Comparison of ENCODE assay signal across 8 cellular contexts in genomic region chrX:154548028-154548316, GRCh38. TPM values are rescaled to one million over a fixed set of nuclear protein-coding genes. Genes with fewer than 3 reads are reported as not detected.
DNase-seq lines count a peak whose midpoint lies in the region; ATAC-seq, FAIRE-seq and TF ChIP-seq lines count a peak whose summit lies in the region.

No MANE protein-coding gene starts in this region.

- H3K4me2 ChIP-seq in GM12878 (ENCODE audit: control insufficient read depth, insufficient read depth): peak overlapping the region; percentile 36

- DNase-seq in heart right ventricle: no peak
- DNase-seq in cardiac septum (ENCODE audit: low spot score): no peak
- no peak for DNase-seq in GM12878 (ENCODE audit: low read depth, low spot score)
- no peak for DNase-seq in lung (ENCODE audit: low spot score)
- no peak for DNase-seq in uterus
- no peak for DNase-seq in hypothalamus (lab: John Stamatoyannopoulos, UW)
- DNase-seq in stimulated activated CD8-positive, alpha-beta memory T cell treated with anti-CD3 and anti-CD28 coated beads, Interleukin-4, amount 100 ng/mL, for 48 hours: no peak

- in situ Hi-C loops in GM12878 (cut with MboI): loop anchor here (10.0 to 25.0 kb wide), 2 partner anchors 287 to 411 kb away; partner anchors contain the start of genes OPN1LW and SMIM9

- POLR2A ChIA-PET in GM12878 (lab: Charles Lee): interaction anchor here (0.8 kb wide), 1 partner anchor 688 kb away, joined by 4 read pairs; no protein-coding TSS in a partner anchor

- no peak for TF ChIP-seq CTCF in heart right ventricle (IDR thresholded peaks at IDR 0.05)
- TF ChIP-seq CTCF in GM12878 (IDR thresholded peaks at IDR 0.05 in 2 of 3, conservative IDR thresholded peaks at IDR 0.05 in 1 of 3; ENCODE audit: control insufficient read depth in 2 of 3, extremely low read depth in 1 of 3, insufficient read depth in 1 of 3, low read depth in 3 of 3, low read length in 3 of 3): no peak
- no peak for TF ChIP-seq CTCF in lung (IDR thresholded peaks at IDR 0.05; ENCODE audit: control extremely low read depth, extremely low read depth)
- TF ChIP-seq CTCF in uterus (IDR thresholded peaks at IDR 0.05): no peak

- H3K79me2 ChIP-seq in GM12878 (ENCODE audit: control insufficient read depth, insufficient read depth, low read length): peaks cover 30% of the 10 kb centered on the region

- WGBS in heart right ventricle, 2 donors: 0 to 1% methylated on average over 9 of the region's 9 CpGs
- 32% methylated on average over 9 of the region's 9 CpGs for WGBS in GM12878 (ENCODE audit: insufficient coverage, insufficient replicate concordance, low lambda C conversion rate, missing lambda C conversion rate)
- 0 to 42% methylated on average over 9 of the region's 9 CpGs for WGBS in lung, 2 donors

- H3K36me3 ChIP-seq in heart right ventricle (peaks cover 0 to 21% (median 0%) of the 10 kb centered on the region in 9 donors), GM12878 (ENCODE audit: control insufficient read depth in 2 of 2, insufficient read depth in 2 of 2, low read length in 1 of 2) (no peaks in the 10 kb centered on the region), lung (ENCODE audit: control insufficient read depth in 2 of 2, insufficient read depth in 2 of 2, low read length in 2 of 2) (peaks cover 0 to 5% of the 10 kb centered on the region in 2 donors), uterus (no peaks in the 10 kb centered on the region)

- ATAC-seq in heart right ventricle (no peak), GM12878 (no peak), lung (ENCODE audit: insufficient read depth, low FRiP score) (no peak), HG03439 (IDR thresholded peaks at IDR 0.05; ENCODE audit: unreplicated experiment) (no peak)

- peak overlapping the region; percentile 47 to 85 (median 71) for H3K4me3 ChIP-seq in heart right ventricle
- H3K4me3 ChIP-seq in GM12878: peak overlapping the region; percentile 72
- H3K4me3 ChIP-seq in lung: peak overlapping the region; percentile 79
- peak overlapping the region; percentile 45 to 68 for H3K4me3 ChIP-seq in uterus

- TSS peak; percentile 70 for BruUV-seq in GM12878 (replicated peaks; lab: Mats Ljungman, UMichigan)

- RAD21 ChIA-PET in GM12878 (lab: Charles Lee; ENCODE audit: unreplicated experiment): no interaction called here

- H3K4me1 ChIP-seq in heart right ventricle: peaks cover 0 to 50% (median 12%) of the 10 kb centered on the region in 9 donors
- H3K4me1 ChIP-seq in GM12878 (ENCODE audit: control insufficient read depth, insufficient read depth, low read length): peaks cover 9% of the 10 kb centered on the region
- no peaks in the 10 kb centered on the region for H3K4me1 ChIP-seq in lung (ENCODE audit: control insufficient read depth in 2 of 2, insufficient read depth in 2 of 2, low read length in 2 of 2)
- no peaks in the 10 kb centered on the region for H3K4me1 ChIP-seq in uterus

- SMC1A ChIA-PET in GM12878 (lab: Charles Lee; ENCODE audit: uncharacterized antibody, unreplicated experiment): no interaction called here

- CTCF ChIA-PET in GM12878 (lab: Yijun Ruan, JAX): interaction anchor here (0.8 kb wide), 1 partner anchor 175 kb away, joined by 4 read pairs; no protein-coding TSS in a partner anchor

- H3K27ac ChIP-seq in heart right ventricle (peak overlapping the region in 9 of 10 donors; percentile 85 to 97 (median 91)), GM12878 (ENCODE audit: control insufficient read depth, insufficient read depth) (peak overlapping the region; percentile 65), lung (ENCODE audit: low read depth in 1 of 2, low read length in 1 of 2) (peak overlapping the region; percentile 92 to 93), uterus (peak overlapping the region; percentile 78 to 91)

- no peak for TF ChIP-seq EP300 in GM12878 (IDR thresholded peaks at IDR 0.05; ENCODE audit: borderline replicate concordance in 1 of 2, control insufficient read depth in 1 of 2, low read depth in 2 of 2, low read length in 2 of 2)

- H3K9me3 ChIP-seq in heart right ventricle: peaks cover 0 to 9% (median 0%) of the 10 kb centered on the region in 11 donors
- no peaks in the 10 kb centered on the region; the same call in 2 of the 3 replicates for H3K9me3 ChIP-seq in GM12878 (replicated peaks; ENCODE audit: control insufficient read depth, insufficient read depth, low read length)
- H3K9me3 ChIP-seq in lung (ENCODE audit: control insufficient read depth in 2 of 2, insufficient read depth in 1 of 2, low read length in 1 of 2): peaks cover 0 to 7% of the 10 kb centered on the region in 2 donors
- H3K9me3 ChIP-seq in uterus: no peaks in the 10 kb centered on the region

- H2AFZ ChIP-seq in GM12878 (ENCODE audit: control insufficient read depth, low read depth, low read length): no peak overlapping the region; the same call in 1 of the 2 replicates

- intact Hi-C loops in heart right ventricle (cut with DNase I) (no loop called here), cardiac septum (cut with DNase I) (no loop called here), GM12878 (cut with micrococcal nuclease; ENCODE audit: unreplicated experiment) (no loop called here), uterus (cut with DNase I; ENCODE audit: low total_unique reads) (no loop called here)

- no peak for TF ChIP-seq RAD21 in GM12878 (IDR thresholded peaks at IDR 0.05; ENCODE audit: insufficient read depth, low read depth, low read length)

- no peak for TF ChIP-seq POLR2A in GM12878 (IDR thresholded peaks at IDR 0.05; ENCODE audit: low read depth, low read length)
- no peak for TF ChIP-seq POLR2A in uterus (IDR thresholded peaks at IDR 0.05)

- H3K9ac ChIP-seq in GM12878 (ENCODE audit: control insufficient read depth, insufficient read depth, low read length): peak overlapping the region; percentile 70

- H4K20me1 ChIP-seq in GM12878 (ENCODE audit: control insufficient read depth, insufficient read depth): no peaks in the 10 kb centered on the region

- H3K27me3 ChIP-seq in heart right ventricle (no peaks in the 10 kb centered on the region), GM12878 (replicated peaks in 1 of 2; ENCODE audit: control insufficient read depth in 2 of 2, insufficient read depth in 2 of 2, low read length in 1 of 2) (no peaks in the 10 kb centered on the region), lung (ENCODE audit: control insufficient read depth, insufficient read depth) (no peaks in the 10 kb centered on the region), uterus (no peaks in the 10 kb centered on the region)

- no peak for FAIRE-seq in GM12878 (lab: Jason Lieb, UNC)

RNA-seq across cellular contexts. Expression of gene IKBKG, which starts 0.6 kb away (rescaled TPM):
- total RNA-seq in heart right ventricle (10 to 100 TPM; 11.6 to 21.7 (median 15.1) TPM), cardiac septum (18.9 TPM), GM12878 (2014; rRNA removed) (16.0 and 16.3 TPM in 2 replicates), GM12878 (2014; rRNA removed; fragmentation: Illumina TruSeq; extraction: Trizol) (10.2 TPM in 2 replicates), GM12878 (2021) (28.1 and 30.6 TPM in 2 replicates), lung (10 to 100 TPM; 12.0 to 58.3 TPM), uterus (10 to 100 TPM in 3 of 4 donors, 1 to 10 TPM in 1; 2.6 to 30.0 (median 18.3) TPM)
- polyA plus RNA-seq in heart right ventricle (10 to 100 TPM; 14.6 to 27.0 TPM), GM12878 (2011; rRNA removed) (8.0 and 17.3 TPM in 2 replicates), GM12878 (2014; fragmentation: Illumina TruSeq; extraction: Trizol) (2.5 and 8.0 TPM in 2 replicates), GM12878 (2014; fragmentation: Nextera tagmentation; extraction: Ambion mirVana) (1 to 10 TPM in 1 of 2 experiments, under 1 TPM in 1; 0.35 to 1.5 TPM), GM12878 (2014; rRNA removed) (30.7 and 33.0 TPM in 2 replicates), GM12878 (2016; fragmentation: Nextera tagmentation; extraction: Ambion mirVana) (10 to 100 TPM; 21.8 to 24.0 TPM), lung (10 to 100 TPM; 23.1 to 49.6 TPM)
- 15.9 and 18.4 TPM in 2 replicates for total RNA-seq in GM12878 (2013; cell fraction: nucleolus; rRNA removed)
- polyA plus RNA-seq in GM12878 (2011; ENCODE audit: low read depth): 8.5 TPM
- 23.9 and 31.8 TPM in 2 replicates for polyA plus RNA-seq in GM12878 (2011; cell fraction: cytosol; rRNA removed)
- polyA plus RNA-seq in GM12878 (2011; cell fraction: nucleus; rRNA removed): 96.2 and 120 TPM in 2 replicates
- polyA plus RNA-seq in GM12878 (2012): 19.5 and 20.1 TPM in 2 replicates
- 3.4 and 8.2 TPM in 2 replicates for polyA minus RNA-seq in GM12878 (2011; rRNA and poly(A)+ RNA removed)
- polyA minus RNA-seq in GM12878 (2011; cell fraction: cytosol; rRNA and poly(A)+ RNA removed): 6.8 and 7.3 TPM in 2 replicates
- 10.4 and 18.8 TPM in 2 replicates for polyA minus RNA-seq in GM12878 (2011; cell fraction: nucleus; rRNA and poly(A)+ RNA removed)

RNA-seq across cellular contexts. Expression of gene G6PD, which starts 1.3 kb away (rescaled TPM):
- total RNA-seq in heart right ventricle: 10 to 100 TPM in 4 of 10 donors, 1 to 10 TPM in 6; 5.0 to 20.9 (median 8.5) TPM
- 10 to 100 TPM; 10.3 to 19.2 TPM for polyA plus RNA-seq in heart right ventricle
- 14.6 TPM for total RNA-seq in cardiac septum
- total RNA-seq in GM12878 (2013; cell fraction: nucleolus; rRNA removed): 22.3 and 26.2 TPM in 2 replicates
- 26.9 and 35.5 TPM in 2 replicates for total RNA-seq in GM12878 (2014; rRNA removed)
- total RNA-seq in GM12878 (2014; rRNA removed; fragmentation: Illumina TruSeq; extraction: Trizol): 17.2 and 19.5 TPM in 2 replicates
- 62.5 and 63.4 TPM in 2 replicates for total RNA-seq in GM12878 (2021)
- polyA plus RNA-seq in GM12878 (2011; ENCODE audit: low read depth): 13.1 TPM
- polyA plus RNA-seq in GM12878 (2011; rRNA removed): 4.5 and 11.5 TPM in 2 replicates
- 17.2 and 18.2 TPM in 2 replicates for polyA plus RNA-seq in GM12878 (2011; cell fraction: cytosol; rRNA removed)
- polyA plus RNA-seq in GM12878 (2011; cell fraction: nucleus; rRNA removed): 79.1 and 100 TPM in 2 replicates
- 28.0 and 30.0 TPM in 2 replicates for polyA plus RNA-seq in GM12878 (2012)
- polyA plus RNA-seq in GM12878 (2014; fragmentation: Illumina TruSeq; extraction: Trizol): 22.3 and 48.4 TPM in 2 replicates
- polyA plus RNA-seq in GM12878 (2014; fragmentation: Nextera tagmentation; extraction: Ambion mirVana): 1 to 10 TPM; 1.6 to 3.8 TPM
- polyA plus RNA-seq in GM12878 (2014; rRNA removed): 38.8 and 47.3 TPM in 2 replicates
- polyA plus RNA-seq in GM12878 (2016; fragmentation: Nextera tagmentation; extraction: Ambion mirVana): 10 to 100 TPM; 26.2 to 30.7 TPM
- 13.8 and 25.2 TPM in 2 replicates for polyA minus RNA-seq in GM12878 (2011; rRNA and poly(A)+ RNA removed)
- 14.3 and 17.6 TPM in 2 replicates for polyA minus RNA-seq in GM12878 (2011; cell fraction: cytosol; rRNA and poly(A)+ RNA removed)
- 22.8 and 50.5 TPM in 2 replicates for polyA minus RNA-seq in GM12878 (2011; cell fraction: nucleus; rRNA and poly(A)+ RNA removed)
- 100 to 1,000 TPM in 1 of 2 donors, 10 to 100 TPM in 1; 24.3 to 106 TPM for total RNA-seq in lung
- polyA plus RNA-seq in lung: 10 to 100 TPM; 55.4 to 75.6 TPM
- total RNA-seq in uterus: 10 to 100 TPM; 15.5 to 69.6 (median 23.8) TPM

RNA-seq across cellular contexts. Expression of gene FAM3A, which starts 31.9 kb away (rescaled TPM):
- 10 to 100 TPM; 36.5 to 73.9 (median 48.4) TPM for total RNA-seq in heart right ventricle
- polyA plus RNA-seq in heart right ventricle: 10 to 100 TPM; 69.1 to 76.6 TPM
- 53.1 TPM for total RNA-seq in cardiac septum
- 8.9 and 9.9 TPM in 2 replicates for total RNA-seq in GM12878 (2013; cell fraction: nucleolus; rRNA removed)
- 11.0 and 16.3 TPM in 2 replicates for total RNA-seq in GM12878 (2014; rRNA removed)
- 6.1 and 6.2 TPM in 2 replicates for total RNA-seq in GM12878 (2014; rRNA removed; fragmentation: Illumina TruSeq; extraction: Trizol)
- total RNA-seq in GM12878 (2021): 17.6 and 20.6 TPM in 2 replicates
- polyA plus RNA-seq in GM12878 (2011; ENCODE audit: low read depth): 4.5 TPM
- polyA plus RNA-seq in GM12878 (2011; rRNA removed): 3.6 and 6.6 TPM in 2 replicates
- polyA plus RNA-seq in GM12878 (2011; cell fraction: cytosol; rRNA removed): 10.4 and 16.5 TPM in 2 replicates
- 36.5 and 39.6 TPM in 2 replicates for polyA plus RNA-seq in GM12878 (2011; cell fraction: nucleus; rRNA removed)
- 17.9 and 19.1 TPM in 2 replicates for polyA plus RNA-seq in GM12878 (2012)
- 2.1 and 5.0 TPM in 2 replicates for polyA plus RNA-seq in GM12878 (2014; fragmentation: Illumina TruSeq; extraction: Trizol)
- 1 to 10 TPM in 1 of 2 experiments, under 1 TPM in 1; 0.29 to 1.1 TPM for polyA plus RNA-seq in GM12878 (2014; fragmentation: Nextera tagmentation; extraction: Ambion mirVana)
- polyA plus RNA-seq in GM12878 (2014; rRNA removed): 21.1 and 24.5 TPM in 2 replicates
- 10 to 100 TPM; 17.6 to 17.9 TPM for polyA plus RNA-seq in GM12878 (2016; fragmentation: Nextera tagmentation; extraction: Ambion mirVana)
- polyA minus RNA-seq in GM12878 (2011; rRNA and poly(A)+ RNA removed): 5.4 and 5.9 TPM in 2 replicates
- 4.3 and 4.4 TPM in 2 replicates for polyA minus RNA-seq in GM12878 (2011; cell fraction: cytosol; rRNA and poly(A)+ RNA removed)
- 3.5 and 8.9 TPM in 2 replicates for polyA minus RNA-seq in GM12878 (2011; cell fraction: nucleus; rRNA and poly(A)+ RNA removed)
- 10 to 100 TPM; 21.5 to 48.6 TPM for total RNA-seq in lung
- 10 to 100 TPM; 43.9 to 61.2 TPM for polyA plus RNA-seq in lung
- total RNA-seq in uterus: 10 to 100 TPM in 2 of 4 donors, 1 to 10 TPM in 2; 5.1 to 55.9 (median 15.4) TPM

RNA-seq across cellular contexts. Expression of gene CTAG1A, which starts 37.0 kb away (rescaled TPM):
- total RNA-seq in heart right ventricle: not detected
- polyA plus RNA-seq in heart right ventricle: not detected
- total RNA-seq in cardiac septum: not detected
- total RNA-seq in GM12878 (2013; cell fraction: nucleolus; rRNA removed): not detected in 2 replicates
- total RNA-seq in GM12878 (2014; rRNA removed): not detected in 2 replicates
- not detected in 2 replicates for total RNA-seq in GM12878 (2014; rRNA removed; fragmentation: Illumina TruSeq; extraction: Trizol)
- not detected in 2 replicates for total RNA-seq in GM12878 (2021)
- polyA plus RNA-seq in GM12878 (2011; ENCODE audit: low read depth): not detected
- not detected in 2 replicates for polyA plus RNA-seq in GM12878 (2011; rRNA removed)
- not detected in 2 replicates for polyA plus RNA-seq in GM12878 (2011; cell fraction: cytosol; rRNA removed)
- polyA plus RNA-seq in GM12878 (2011; cell fraction: nucleus; rRNA removed): not detected in 2 replicates
- polyA plus RNA-seq in GM12878 (2012): not detected in 2 replicates
- not detected in 2 replicates for polyA plus RNA-seq in GM12878 (2014; fragmentation: Illumina TruSeq; extraction: Trizol)
- polyA plus RNA-seq in GM12878 (2014; fragmentation: Nextera tagmentation; extraction: Ambion mirVana): not detected
- polyA plus RNA-seq in GM12878 (2014; rRNA removed): not detected in 2 replicates
- not detected for polyA plus RNA-seq in GM12878 (2016; fragmentation: Nextera tagmentation; extraction: Ambion mirVana)
- not detected in 2 replicates for polyA minus RNA-seq in GM12878 (2011; rRNA and poly(A)+ RNA removed)
- not detected in 2 replicates for polyA minus RNA-seq in GM12878 (2011; cell fraction: cytosol; rRNA and poly(A)+ RNA removed)
- polyA minus RNA-seq in GM12878 (2011; cell fraction: nucleus; rRNA and poly(A)+ RNA removed): not detected in 2 replicates
- not detected for total RNA-seq in lung
- polyA plus RNA-seq in lung: not detected
- total RNA-seq in uterus: not detected

RNA-seq across cellular contexts. Expression of gene SLC10A3, which starts 57.5 kb away (rescaled TPM):
- total RNA-seq in heart right ventricle (10 to 100 TPM in 7 of 10 donors, 1 to 10 TPM in 3; 8.7 to 19.8 (median 11.7) TPM), cardiac septum (13.8 TPM), GM12878 (2014; rRNA removed) (10.3 and 14.1 TPM in 2 replicates), GM12878 (2014; rRNA removed; fragmentation: Illumina TruSeq; extraction: Trizol) (6.4 and 7.8 TPM in 2 replicates), GM12878 (2021) (14.2 and 16.4 TPM in 2 replicates), lung (10 to 100 TPM; 11.1 to 30.9 TPM), uterus (10 to 100 TPM in 3 of 4 donors, 1 to 10 TPM in 1; 9.1 to 62.8 (median 32.7) TPM)
- polyA plus RNA-seq in heart right ventricle (10 to 100 TPM; 11.9 to 38.1 TPM), GM12878 (2011; rRNA removed) (2.1 and 4.8 TPM in 2 replicates), GM12878 (2014; fragmentation: Illumina TruSeq; extraction: Trizol) (0.90 and 5.4 TPM in 2 replicates), GM12878 (2014; fragmentation: Nextera tagmentation; extraction: Ambion mirVana) (1 to 10 TPM; 1.7 to 3.6 TPM), GM12878 (2014; rRNA removed) (14.7 and 16.4 TPM in 2 replicates), GM12878 (2016; fragmentation: Nextera tagmentation; extraction: Ambion mirVana) (10 to 100 TPM; 19.6 to 23.5 TPM), lung (10 to 100 TPM; 27.3 to 33.0 TPM)
- total RNA-seq in GM12878 (2013; cell fraction: nucleolus; rRNA removed): 6.6 and 6.9 TPM in 2 replicates
- 9.2 TPM for polyA plus RNA-seq in GM12878 (2011; ENCODE audit: low read depth)
- 6.9 and 11.1 TPM in 2 replicates for polyA plus RNA-seq in GM12878 (2011; cell fraction: cytosol; rRNA removed)
- polyA plus RNA-seq in GM12878 (2011; cell fraction: nucleus; rRNA removed): 16.0 and 17.5 TPM in 2 replicates
- 12.1 and 18.1 TPM in 2 replicates for polyA plus RNA-seq in GM12878 (2012)
- polyA minus RNA-seq in GM12878 (2011; rRNA and poly(A)+ RNA removed): 4.1 and 8.3 TPM in 2 replicates
- polyA minus RNA-seq in GM12878 (2011; cell fraction: cytosol; rRNA and poly(A)+ RNA removed): 2.9 and 3.6 TPM in 2 replicates
- 7.6 and 10.1 TPM in 2 replicates for polyA minus RNA-seq in GM12878 (2011; cell fraction: nucleus; rRNA and poly(A)+ RNA removed)
